9 cellular contexts compared by ENCODE assay signal in the genomic region with DNA sequence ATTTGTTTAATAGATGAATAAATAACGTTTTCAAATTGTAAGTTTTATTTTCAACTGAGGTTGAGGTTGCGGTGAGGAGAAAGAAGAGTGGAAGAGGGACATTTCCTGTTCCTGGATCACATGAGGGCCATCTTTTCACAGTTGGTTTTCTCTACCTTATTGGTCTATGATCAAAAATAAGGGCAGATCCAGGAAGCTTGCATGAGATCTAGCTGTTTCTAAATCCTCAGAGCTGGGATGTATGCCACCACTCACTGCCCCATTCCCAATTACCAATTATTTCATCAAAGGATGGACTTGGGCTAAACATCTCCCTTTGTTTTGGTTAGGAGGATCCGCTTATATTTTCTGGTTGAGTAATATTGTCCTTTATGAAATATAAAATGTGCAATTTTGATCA.
"Had no signal": no experiment of that assay in that cellular context is flagged by ENCODE, and none has a peak within 500 bp of the region (broad histone marks: within the 10 kb centered on the region; RNA-seq: fewer than 3 reads in every experiment).

No MANE protein-coding gene starts in this region.

- H3K27ac ChIP-seq: GM23248 had no signal

- ATAC-seq: GM23338, HCT116 had no signal

- H3K9me3 ChIP-seq: HAP-1 had no signal

- H3K4me3 ChIP-seq: GM23248, GM23338, HAP-1 had no signal

- H2AFZ ChIP-seq: GM23248, GM23338 had no signal

- DNase-seq: GM23248, GOT3, H7, H9, HCEC 1CT, HFFc6 had no signal

- H3K4me2 ChIP-seq: GM23338 had no signal

- H3K4me1 ChIP-seq: HAP-1 had no signal

- H3K9ac ChIP-seq: GM23248 had no signal

- H3K36me3 ChIP-seq: HAP-1 had no signal
